In the genomic region with DNA sequence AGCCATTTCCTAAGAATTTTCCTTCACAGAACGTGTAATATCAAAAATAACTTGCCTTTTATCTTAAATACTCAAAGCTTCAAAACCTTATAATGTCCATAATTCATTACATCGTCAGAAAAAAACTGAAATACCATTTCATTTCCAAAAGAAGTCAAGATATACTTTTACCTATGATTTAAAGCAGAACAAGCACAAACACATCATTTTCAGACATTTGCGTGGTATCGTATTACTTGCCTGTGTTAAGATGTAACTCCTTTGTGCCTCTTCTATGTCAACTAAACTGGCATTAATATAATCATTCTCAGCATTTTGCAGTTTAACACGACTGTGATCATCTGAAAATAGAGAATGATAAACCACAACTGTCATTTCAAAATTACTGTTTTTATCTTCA, we compare ENCODE assay signal across 25 cellular contexts. TPM values are rescaled to one million over a fixed set of nuclear protein-coding genes. Genes with fewer than 3 reads are reported as not detected.
DNase-seq lines count a peak whose midpoint lies in the region; ATAC-seq, FAIRE-seq and TF ChIP-seq lines count a peak whose summit lies in the region.
"Had no signal": no experiment of that assay in that cellular context is flagged by ENCODE, and none has a peak within 500 bp of the region (broad histone marks: within the 10 kb centered on the region; RNA-seq: fewer than 3 reads in every experiment).

No MANE protein-coding gene starts in this region.

- POLR2A ChIA-PET in A549 (lab: Yijun Ruan, JAX) = no interaction called here

- 87% methylated on average over 5 of the region's 5 CpGs for WGBS in A549 (ENCODE audit: missing lambda C conversion rate)

- H3K27me3 Mint-ChIP-seq in T-helper 17 cell = no peaks in the 10 kb centered on the region
- peaks cover 8 to 14% (median 11%) of the 10 kb centered on the region in 3 donors for H3K27me3 Mint-ChIP-seq in immature natural killer cell (ENCODE audit: low read depth in 3 of 3)
- H3K27me3 Mint-ChIP-seq: activated CD4-positive, alpha-beta memory T cell treated with anti-CD3 and anti-CD28 coated beads, Interleukin-2, amount 10 ng/mL, durations not matched to agents 7 days and 5 days; activated naive CD4-positive, alpha-beta T cell treated with anti-CD3 and anti-CD28 coated beads, Interleukin-2, amount 10 ng/mL, durations not matched to agents 7 days and 5 days had no signal

- DNase-seq in A549 (ENCODE audit: low read depth in 1 of 2, low spot score in 1 of 2) (no peak), GM12891 (ENCODE audit: insufficient read length, low spot score) (no peak), T-helper 17 cell (no peak), immature natural killer cell (no peak), GDM1 (lab: John Stamatoyannopoulos, UW) (no peak), DMS 273 (lab: John Stamatoyannopoulos, UW; ENCODE audit: unreplicated experiment) (no peak), D341Med (ENCODE audit: low spot score) (no peak)
- DNase-seq: activated CD4-positive, alpha-beta memory T cell treated with anti-CD3 and anti-CD28 coated beads, Interleukin-2, amount 10 ng/mL, durations not matched to agents 7 days and 5 days; activated naive CD4-positive, alpha-beta T cell treated with anti-CD3 and anti-CD28 coated beads, Interleukin-2, amount 10 ng/mL, durations not matched to agents 7 days and 5 days; amygdala; DMS53; left ventricle myocardium inferior; NCI-H1092 treated with DMSO at 0.1 percent for 48 hours; NCI-H187 treated with DMSO at 0.1 percent for 48 hours; NCI-H345; Peyer's patch; psoas muscle; SIG-M5; stimulated activated CD8-positive, alpha-beta memory T cell treated with anti-CD3 and anti-CD28 coated beads, Interleukin-4, amount 100 ng/mL, for 48 hours; thyroid gland had no signal

- no peak overlapping the region for H3K4me3 ChIP-seq in A549
- H3K4me3 ChIP-seq: breast epithelium, left ventricle myocardium inferior, Peyer's patch, psoas muscle, thyroid gland had no signal

- peaks cover 13% of the 10 kb centered on the region for H3K36me3 Mint-ChIP-seq in T-helper 17 cell (ENCODE audit: low read depth)
- peaks cover 13 to 22% (median 21%) of the 10 kb centered on the region in 3 donors for H3K36me3 Mint-ChIP-seq in immature natural killer cell

- H3K4me1 Mint-ChIP-seq in T-helper 17 cell (peaks cover 47% of the 10 kb centered on the region), immature natural killer cell (peaks cover 61 to 76% of the 10 kb centered on the region in 2 donors)

- ATAC-seq in A549 = no peak
- no peak for ATAC-seq in T-helper 17 cell
- no peak for ATAC-seq in GM18511 (IDR thresholded peaks at IDR 0.05; ENCODE audit: unreplicated experiment)
- ATAC-seq: psoas muscle, sciatic nerve had no signal

- no peaks in the 10 kb centered on the region for H3K9me3 Mint-ChIP-seq in immature natural killer cell
- H3K9me3 Mint-ChIP-seq: activated naive CD4-positive, alpha-beta T cell treated with anti-CD3 and anti-CD28 coated beads, Interleukin-2, amount 10 ng/mL, durations not matched to agents 7 days and 5 days; T-helper 2 cell treated with Interferon-gamma antibody and Interleukin-4, amounts not matched to agents 5 μg/mL and 100 μg/mL, for 36 hours had no signal

- no peak for TF ChIP-seq CTCF in A549 (IDR thresholded peaks at IDR 0.05)

- H3K4me3 Mint-ChIP-seq in T-helper 17 cell (no peak overlapping the region), immature natural killer cell (no peak overlapping the region)
- H3K4me3 Mint-ChIP-seq: activated CD4-positive, alpha-beta memory T cell treated with anti-CD3 and anti-CD28 coated beads, Interleukin-2, amount 10 ng/mL, durations not matched to agents 7 days and 5 days; activated naive CD4-positive, alpha-beta T cell treated with anti-CD3 and anti-CD28 coated beads, Interleukin-2, amount 10 ng/mL, durations not matched to agents 7 days and 5 days had no signal

- FAIRE-seq in A549 (lab: Jason Lieb, UNC) (no peak), GM12891 (lab: Jason Lieb, UNC) (peak; percentile 5)
- FAIRE-seq: islet of Langerhans had no signal

- H3K4me2 ChIP-seq in A549 = peak overlapping the region; percentile 75; the same call in 1 of the 3 replicates

- peaks cover 34% of the 10 kb centered on the region for H3K4me1 ChIP-seq in A549

- H3K27ac Mint-ChIP-seq in T-helper 17 cell (peak overlapping the region; percentile 74), immature natural killer cell (peak overlapping the region; percentile 17 to 93 (median 74))
- H3K27ac Mint-ChIP-seq: activated naive CD4-positive, alpha-beta T cell treated with anti-CD3 and anti-CD28 coated beads, Interleukin-2, amount 10 ng/mL, durations not matched to agents 7 days and 5 days had no signal

- no peak for TF ChIP-seq POLR2A in A549 (IDR thresholded peaks at IDR 0.05; ENCODE audit: low read length)
- no peak for TF ChIP-seq POLR2A in GM12891 (IDR thresholded peaks at IDR 0.05; ENCODE audit: low read depth, low read length)

- no peak for TF ChIP-seq RAD21 in A549 (conservative IDR thresholded peaks at IDR 0.05 in 1 of 2, IDR thresholded peaks at IDR 0.05 in 1 of 2)

- CTCF ChIA-PET in A549 (lab: Yijun Ruan, JAX) = interaction anchor here (0.5 to 1.4 kb wide), 2 partner anchors 10 to 122 kb away, joined by 3 to 4 read pairs; no protein-coding TSS in a partner anchor

- H3K27ac ChIP-seq in A549 = peak overlapping the region; percentile 79 to 80
- H3K27ac ChIP-seq: Peyer's patch, psoas muscle, thyroid gland had no signal

- no peak for TF ChIP-seq EP300 in A549 (IDR thresholded peaks at IDR 0.05)

- no peaks in the 10 kb centered on the region for H3K9me3 ChIP-seq in A549
- H3K9me3 ChIP-seq in T-helper 17 cell (ENCODE audit: control insufficient read depth, low read length, poor library complexity, severe bottlenecking) = no peaks in the 10 kb centered on the region
- H3K9me3 ChIP-seq: breast epithelium, left ventricle myocardium inferior, Peyer's patch, psoas muscle, thyroid gland had no signal

TF ChIP-seq in A549, 52 proteins besides CTCF, POLR2A, EP300 and RAD21:
- TF ChIP-seq, protein P1, sequence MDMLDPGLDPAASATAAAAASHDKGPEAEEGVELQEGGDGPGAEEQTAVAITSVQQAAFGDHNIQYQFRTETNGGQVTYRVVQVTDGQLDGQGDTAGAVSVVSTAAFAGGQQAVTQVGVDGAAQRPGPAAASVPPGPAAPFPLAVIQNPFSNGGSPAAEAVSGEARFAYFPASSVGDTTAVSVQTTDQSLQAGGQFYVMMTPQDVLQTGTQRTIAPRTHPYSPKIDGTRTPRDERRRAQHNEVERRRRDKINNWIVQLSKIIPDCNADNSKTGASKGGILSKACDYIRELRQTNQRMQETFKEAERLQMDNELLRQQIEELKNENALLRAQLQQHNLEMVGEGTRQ (IDR thresholded peaks at IDR 0.05) = no peak

TF ChIP-seq in GM12891, 5 proteins besides CTCF, POLR2A, EP300 and RAD21:
- TF ChIP-seq PAX5 (IDR thresholded peaks at IDR 0.05; ENCODE audit: insufficient read depth, low read length, severe bottlenecking) = no peak
- TF ChIP-seq SPI1 (IDR thresholded peaks at IDR 0.05; ENCODE audit: low read depth, low read length) = no peak
- TF ChIP-seq POU2F2 (IDR thresholded peaks at IDR 0.05; ENCODE audit: low read depth, low read length) = no peak
- TF ChIP-seq POLR2AphosphoS5 (IDR thresholded peaks at IDR 0.05; ENCODE audit: low read depth, low read length) = no peak
- TF ChIP-seq TAF1 (IDR thresholded peaks at IDR 0.05; ENCODE audit: low read depth, low read length) = no peak

RNA-seq across cellular contexts. Expression of a gene that starts 47.5 kb away (rescaled TPM):
- 32.4 and 33.3 TPM in 2 replicates for polyA plus RNA-seq in A549 (2011; rRNA removed)
- 7.4 and 8.0 TPM in 2 replicates for polyA plus RNA-seq in A549 (2012; cell fraction: cytosol; rRNA removed)
- 5.8 and 10.5 TPM in 2 replicates for polyA plus RNA-seq in A549 (2012; cell fraction: nucleus; rRNA removed)
- 22.9 to 25.3 TPM (median 23.0 TPM) in 3 replicates for polyA plus RNA-seq in A549 (2017; fragmentation: RNase III; extraction: RNeasy Plus Mini Kit Qiagen cat#74134 plus additional on column Dnase treatment)
- 9.5 and 20.4 TPM in 2 replicates for polyA minus RNA-seq in A549 (2011; rRNA and poly(A)+ RNA removed)
- 28.7 TPM for polyA plus RNA-seq in GM12891 (2012; ENCODE audit: low read depth, missing spikeins)
- 10 to 100 TPM; 72.8 to 74.8 TPM for total RNA-seq in T-helper 17 cell
- 100 to 1,000 TPM; 103 to 122 (median 117) TPM for polyA plus RNA-seq in immature natural killer cell
